ENCODE assay signal across 8 cellular contexts in the genomic region with DNA sequence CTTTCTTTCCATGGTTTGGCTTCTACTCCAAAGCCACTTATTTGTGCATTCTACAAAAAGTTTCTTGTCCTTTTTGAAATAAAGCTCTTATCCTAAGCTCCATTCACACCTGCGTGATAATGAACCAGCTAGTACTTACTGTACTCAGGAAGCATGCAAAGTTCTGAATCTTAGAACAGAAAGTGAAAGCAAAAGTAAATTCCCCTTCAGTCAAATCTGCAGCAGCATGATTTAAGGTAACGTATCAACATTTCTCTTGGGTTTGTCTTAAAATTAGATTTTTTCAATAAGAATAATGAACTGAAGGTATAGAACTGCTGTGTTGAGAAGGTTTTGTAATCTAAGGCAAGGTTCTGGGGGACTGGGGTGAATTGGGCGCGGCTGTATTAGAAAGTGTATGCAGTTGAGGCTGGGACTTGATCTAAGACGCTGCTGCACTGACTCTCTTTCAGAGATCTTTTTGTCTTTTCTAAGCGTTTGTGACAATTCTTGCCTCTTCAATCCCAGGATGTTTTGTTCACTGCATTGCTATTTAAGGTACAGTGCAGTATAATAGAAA. TPM values are rescaled to one million over a fixed set of nuclear protein-coding genes. Genes with fewer than 3 reads are reported as not detected.
DNase-seq lines count a peak whose midpoint lies in the region; ATAC-seq and FAIRE-seq lines count a peak whose summit lies in the region.

ERAP2 (plus strand) TSS at position 209 of the 559 bp plus-strand sequence. CDS start 3,186 bp downstream, outside the sequence.

- DNase-seq in AG08395 (ENCODE audit: low spot score) (peak; percentile 44), GM18507 (ENCODE audit: extremely low spot score, insufficient read length, low read depth) (peak; percentile 23), NCI-H774 (lab: John Stamatoyannopoulos, UW) (peak; percentile 32), astrocyte of the hippocampus (ENCODE audit: low read depth, low spot score) (peak; percentile 69), H7 (no peak)

- H3K4me1 Mint-ChIP-seq in stimulated activated memory B cell treated with anti-CD40 and anti-IgM and Interleukin-4, amounts not matched to agents 10 μg/mL and 1 μg/mL and 100 μg/mL, for 72 hours, result peaks cover 59% of the 10 kb centered on the region

- ATAC-seq in HG02973 (IDR thresholded peaks at IDR 0.05; ENCODE audit: unreplicated experiment), result peak; percentile 53
- peak; percentile 69 for ATAC-seq in stimulated activated memory B cell treated with anti-CD40 and anti-IgM and Interleukin-4, amounts not matched to agents 10 μg/mL and 1 μg/mL and 100 μg/mL, for 72 hours

- H3K36me3 ChIP-seq in H7 (replicated peaks; ENCODE audit: control insufficient read depth, insufficient read depth, low read length), result no peaks in the 10 kb centered on the region

- no peaks in the 10 kb centered on the region for H3K9me3 Mint-ChIP-seq in stimulated activated memory B cell treated with anti-CD40 and anti-IgM and Interleukin-4, amounts not matched to agents 10 μg/mL and 1 μg/mL and 100 μg/mL, for 72 hours

- H3K4me3 ChIP-seq in H7 (ENCODE audit: insufficient read depth, low read depth, low read length), result no peak within 1 kb of the TSS

- FAIRE-seq in GM18507 (lab: Jason Lieb, UNC) (peak; percentile 71), islet of Langerhans (lab: Jason Lieb, UNC) (peak; percentile 90)

- H3K27ac Mint-ChIP-seq in stimulated activated memory B cell treated with anti-CD40 and anti-IgM and Interleukin-4, amounts not matched to agents 10 μg/mL and 1 μg/mL and 100 μg/mL, for 72 hours, result peak within 1 kb of the TSS; percentile 89

- peak within 1 kb of the TSS; percentile 90 for H3K4me3 Mint-ChIP-seq in stimulated activated memory B cell treated with anti-CD40 and anti-IgM and Interleukin-4, amounts not matched to agents 10 μg/mL and 1 μg/mL and 100 μg/mL, for 72 hours

- no peaks in the 10 kb centered on the region for H3K27me3 ChIP-seq in H7 (ENCODE audit: control insufficient read depth, insufficient read depth, low read length)

- H3K27me3 Mint-ChIP-seq in stimulated activated memory B cell treated with anti-CD40 and anti-IgM and Interleukin-4, amounts not matched to agents 10 μg/mL and 1 μg/mL and 100 μg/mL, for 72 hours, result no peaks in the 10 kb centered on the region

- H3K36me3 Mint-ChIP-seq in stimulated activated memory B cell treated with anti-CD40 and anti-IgM and Interleukin-4, amounts not matched to agents 10 μg/mL and 1 μg/mL and 100 μg/mL, for 72 hours, result peaks cover 13% of the 10 kb centered on the region

RNA-seq across cellular contexts. Expression of gene ERAP2, which starts in this region (rescaled TPM):
- total RNA-seq in H7 (2014; rRNA removed; shearing (Covaris generic)), result 0.67 TPM in 1 of 2 replicates, not detected in the other
